In the genomic region with DNA sequence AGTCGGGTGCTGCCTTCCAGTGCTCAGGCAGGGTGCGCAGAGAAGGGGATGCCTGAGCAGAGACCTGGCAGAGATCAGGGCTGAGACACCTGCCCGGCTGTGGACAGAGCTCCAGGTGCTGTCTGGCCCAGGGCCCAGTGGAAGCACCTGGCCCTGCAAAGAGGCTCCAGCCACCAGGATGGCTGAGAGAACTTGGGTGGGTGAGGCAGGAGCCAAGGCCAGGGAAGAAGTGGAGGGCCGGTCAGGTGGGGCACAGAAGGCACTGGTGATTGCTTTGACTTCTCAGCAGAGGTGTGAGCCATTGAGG, we compare ENCODE assay signal across 32 cellular contexts. TPM values are rescaled to one million over a fixed set of nuclear protein-coding genes. Genes with fewer than 3 reads are reported as not detected.
A peak's percentile ranks its signal among the peaks of the same experiment; 100 is the strongest.
DNase-seq lines count a peak whose midpoint lies in the region; ATAC-seq and TF ChIP-seq lines count a peak whose summit lies in the region.
"Had no signal": no experiment of that assay in that cellular context is flagged by ENCODE, and none has a peak within 500 bp of the region (broad histone marks: within the 10 kb centered on the region; RNA-seq: fewer than 3 reads in every experiment).

No MANE protein-coding gene starts in this region.

- DNase-seq in stimulated activated naive CD8-positive, alpha-beta T cell treated with anti-CD3 and anti-CD28 coated beads, Interleukin-15, amount 100 ng/mL, for 72 hours: no peak
- DNase-seq in stimulated activated naive CD8-positive, alpha-beta T cell treated with anti-CD3 and anti-CD28 coated beads, Interleukin-15, Interleukin-2, amounts not matched to agents 100 U/mL and 50 U/mL, for 24 hours: no peak
- DNase-seq in NCI-H2196 (lab: John Stamatoyannopoulos, UW; ENCODE audit: unreplicated experiment) (peak; percentile 14), endothelial cell (ENCODE audit: low spot score) (no peak), ACHN (no peak), G401 (ENCODE audit: low spot score) (no peak)
- DNase-seq: activated gamma-delta T cell treated with Interleukin-2 at 50 U/mL for 16 hours; activated naive CD8-positive, alpha-beta T cell treated with anti-CD3 and anti-CD28 coated beads, Interleukin-2, amount 10 ng/mL, durations not matched to agents 7 days and 5 days; activated T-cell treated with anti-CD3 and anti-CD28 coated beads, Interleukin-2, amount 50 U/mL, for 24 hours; aorta; DMS153; GDM1; KBM-7; NCI-H1092 treated with DMSO at 0.1 percent for 48 hours; NK-92 treated with Interleukin-12 subunit alpha and Interleukin-12 subunit beta, amount 100 ng/mL, for 24 hours; PC-9; right lobe of liver; Right ventricle myocardium superior; spleen; stimulated activated CD4-positive, alpha-beta T cell treated with anti-CD3 and anti-CD28 coated beads, Interleukin-2, amount 100 ng/mL, for 24 hours had no signal

- no peaks in the 10 kb centered on the region for H3K9me3 ChIP-seq in gastroesophageal sphincter
- H3K9me3 ChIP-seq: A549, prostate gland, right lobe of liver, spleen, tibial artery, vagina had no signal

- in situ Hi-C loops in ACHN (cut with HindIII; ENCODE audit: low pct_ligation_motif_present, low pct_unique_long_range_greater_than_20kb, low sequenced_read_pairs): no loop called here
- in situ Hi-C loops in G401 (cut with HindIII; ENCODE audit: low sequenced_read_pairs): no loop called here

- H3K4me1 ChIP-seq in gastroesophageal sphincter: no peaks in the 10 kb centered on the region
- H3K4me1 ChIP-seq: A549, prostate gland, right lobe of liver had no signal

- no peak for TF ChIP-seq EP300 in gastroesophageal sphincter (IDR thresholded peaks at IDR 0.05)

- no peak overlapping the region for H3K4me3 Mint-ChIP-seq in stimulated activated naive CD8-positive, alpha-beta T cell treated with anti-CD3 and anti-CD28 coated beads, Interleukin-15, amount 100 ng/mL, for 72 hours
- peak overlapping the region; percentile 72 for H3K4me3 Mint-ChIP-seq in endothelial cell (ENCODE audit: unreplicated experiment)
- H3K4me3 Mint-ChIP-seq: activated naive CD8-positive, alpha-beta T cell treated with anti-CD3 and anti-CD28 coated beads, Interleukin-2, amount 10 ng/mL, durations not matched to agents 7 days and 5 days; activated T-cell treated with anti-CD3 and anti-CD28 coated beads, Interleukin-2, amount 50 U/mL, for 24 hours; stimulated activated naive CD8-positive, alpha-beta T cell treated with anti-CD3 and anti-CD28 coated beads, Interleukin-15, Interleukin-2, amounts not matched to agents 100 ng/mL and 50 ng/mL, for 24 hours; T-helper 1 cell treated with Interleukin-12 subunit alpha and Interleukin-12 subunit beta and Interleukin-4 antibody, amounts not matched to agents 30 μg/mL and 1 μg/mL, for 36 hours had no signal

- no peak for TF ChIP-seq CTCF in endothelial cell (IDR thresholded peaks at IDR 0.05; ENCODE audit: unreplicated experiment)
- no peak for TF ChIP-seq CTCF in gastroesophageal sphincter (IDR thresholded peaks at IDR 0.05)

- H3K36me3 Mint-ChIP-seq in endothelial cell (ENCODE audit: low read depth, unreplicated experiment): no peaks in the 10 kb centered on the region
- H3K36me3 Mint-ChIP-seq: activated naive CD8-positive, alpha-beta T cell treated with anti-CD3 and anti-CD28 coated beads, Interleukin-2, amount 10 ng/mL, durations not matched to agents 7 days and 5 days had no signal

- no peaks in the 10 kb centered on the region for H3K36me3 ChIP-seq in gastroesophageal sphincter
- H3K36me3 ChIP-seq: prostate gland, right lobe of liver, spleen, tibial artery, vagina had no signal

- peaks cover 6% of the 10 kb centered on the region for H3K27me3 ChIP-seq in gastroesophageal sphincter
- H3K27me3 ChIP-seq: right lobe of liver, tibial artery, vagina had no signal

- peaks cover 32% of the 10 kb centered on the region for H3K4me1 Mint-ChIP-seq in stimulated activated naive CD8-positive, alpha-beta T cell treated with anti-CD3 and anti-CD28 coated beads, Interleukin-15, amount 100 ng/mL, for 72 hours
- peaks cover 10% of the 10 kb centered on the region for H3K4me1 Mint-ChIP-seq in endothelial cell (ENCODE audit: unreplicated experiment)

- WGBS in gastroesophageal sphincter (ENCODE audit: low coverage in 1 of 2), 2 donors: 96% methylated on average over 3 of the region's 4 CpGs; no CpG with 5 or more reads in 1 of the 2 donors

- no peak for TF ChIP-seq POLR2A in gastroesophageal sphincter (IDR thresholded peaks at IDR 0.05)

- H3K27me3 Mint-ChIP-seq in stimulated activated naive CD8-positive, alpha-beta T cell treated with anti-CD3 and anti-CD28 coated beads, Interleukin-15, amount 100 ng/mL, for 72 hours: no peaks in the 10 kb centered on the region
- no peaks in the 10 kb centered on the region for H3K27me3 Mint-ChIP-seq in endothelial cell (ENCODE audit: unreplicated experiment)
- H3K27me3 Mint-ChIP-seq: activated T-cell treated with anti-CD3 and anti-CD28 coated beads, Interleukin-2, amount 50 U/mL, for 24 hours; stimulated activated naive CD8-positive, alpha-beta T cell treated with anti-CD3 and anti-CD28 coated beads, Interleukin-15, Interleukin-2, amounts not matched to agents 100 ng/mL and 50 ng/mL, for 24 hours had no signal

- no peak overlapping the region for H3K27ac ChIP-seq in gastroesophageal sphincter
- H3K27ac ChIP-seq: A549, PC-9, prostate gland, right lobe of liver, spleen, tibial artery, vagina had no signal

- peak; percentile 33 for ATAC-seq in stimulated activated naive CD8-positive, alpha-beta T cell treated with anti-CD3 and anti-CD28 coated beads, Interleukin-15, amount 100 ng/mL, for 72 hours
- no peak for ATAC-seq in stimulated activated naive CD8-positive, alpha-beta T cell treated with anti-CD3 and anti-CD28 coated beads, Interleukin-15, Interleukin-2, amounts not matched to agents 100 U/mL and 50 U/mL, for 24 hours
- no peak for ATAC-seq in GM19023 (IDR thresholded peaks at IDR 0.05; ENCODE audit: unreplicated experiment)
- ATAC-seq in gastroesophageal sphincter: no peak
- ATAC-seq: right lobe of liver, SK-N-SH treated with all-trans-retinoic acid at 6 μM for 48 hours had no signal

- no peak overlapping the region for H3K4me3 ChIP-seq in gastroesophageal sphincter
- H3K4me3 ChIP-seq: A549, PC-9, prostate gland, right lobe of liver, spleen, tibial artery, vagina had no signal

- no peak overlapping the region for H3K27ac Mint-ChIP-seq in stimulated activated naive CD8-positive, alpha-beta T cell treated with anti-CD3 and anti-CD28 coated beads, Interleukin-15, amount 100 ng/mL, for 72 hours
- no peak overlapping the region for H3K27ac Mint-ChIP-seq in endothelial cell (ENCODE audit: unreplicated experiment)
- H3K27ac Mint-ChIP-seq: activated naive CD8-positive, alpha-beta T cell treated with anti-CD3 and anti-CD28 coated beads, Interleukin-2, amount 10 ng/mL, durations not matched to agents 7 days and 5 days; activated T-cell treated with anti-CD3 and anti-CD28 coated beads, Interleukin-2, amount 50 U/mL, for 24 hours; stimulated activated naive CD8-positive, alpha-beta T cell treated with anti-CD3 and anti-CD28 coated beads, Interleukin-15, Interleukin-2, amounts not matched to agents 100 ng/mL and 50 ng/mL, for 24 hours; T-helper 1 cell treated with Interleukin-12 subunit alpha and Interleukin-12 subunit beta and Interleukin-4 antibody, amounts not matched to agents 30 μg/mL and 1 μg/mL, for 36 hours had no signal

- no peaks in the 10 kb centered on the region for H3K9me3 Mint-ChIP-seq in stimulated activated naive CD8-positive, alpha-beta T cell treated with anti-CD3 and anti-CD28 coated beads, Interleukin-15, amount 100 ng/mL, for 72 hours
- no peaks in the 10 kb centered on the region for H3K9me3 Mint-ChIP-seq in endothelial cell (ENCODE audit: unreplicated experiment)
- H3K9me3 Mint-ChIP-seq: activated naive CD8-positive, alpha-beta T cell treated with anti-CD3 and anti-CD28 coated beads, Interleukin-2, amount 10 ng/mL, durations not matched to agents 7 days and 5 days; activated T-cell treated with anti-CD3 and anti-CD28 coated beads, Interleukin-2, amount 50 U/mL, for 24 hours; stimulated activated naive CD8-positive, alpha-beta T cell treated with anti-CD3 and anti-CD28 coated beads, Interleukin-15, Interleukin-2, amounts not matched to agents 100 ng/mL and 50 ng/mL, for 24 hours; T-helper 1 cell treated with Interleukin-12 subunit alpha and Interleukin-12 subunit beta and Interleukin-4 antibody, amounts not matched to agents 30 μg/mL and 1 μg/mL, for 36 hours had no signal

RNA-seq across cellular contexts. Expression of a gene that starts 31.2 kb away (rescaled TPM):
- total RNA-seq in endothelial cell (ENCODE audit: unreplicated experiment) (not detected), gastroesophageal sphincter (under 1 TPM in 1 of 4 donors, not detected in 3; 0.47 TPM)
- total RNA-seq in G401 (2014; rRNA removed; shearing (Covaris generic)): not detected in 2 replicates
- total RNA-seq: H7, MCF 10A, NCI-H460, Right ventricle myocardium superior, vagina had no signal

RNA-seq across cellular contexts. Expression of a gene that starts 41.1 kb away (rescaled TPM):
- total RNA-seq in endothelial cell (ENCODE audit: unreplicated experiment) (31.0 TPM), gastroesophageal sphincter (100 to 1,000 TPM in 1 of 4 donors, 10 to 100 TPM in 3; 58.0 to 107 (median 66.3) TPM)
- total RNA-seq in G401 (2014; rRNA removed; shearing (Covaris generic)): 153 and 158 TPM in 2 replicates

RNA-seq across cellular contexts. Expression of a gene that starts 41.9 kb away (rescaled TPM):
- 213 TPM for total RNA-seq in endothelial cell (ENCODE audit: unreplicated experiment)
- total RNA-seq in G401 (2014; rRNA removed; shearing (Covaris generic)): 167 and 216 TPM in 2 replicates
- total RNA-seq in gastroesophageal sphincter: 100 to 1,000 TPM; 129 to 147 (median 138) TPM

RNA-seq across cellular contexts. Expression of a gene that starts 59.5 kb away (rescaled TPM):
- not detected for total RNA-seq in endothelial cell (ENCODE audit: unreplicated experiment)
- not detected in 2 replicates for total RNA-seq in G401 (2014; rRNA removed; shearing (Covaris generic))
- not detected for total RNA-seq in gastroesophageal sphincter
- total RNA-seq: activated naive CD8-positive, alpha-beta T cell treated with anti-CD3 and anti-CD28 coated beads, Interleukin-2, amount 10 ng/mL, durations not matched to agents 7 days and 5 days; H7; MCF 10A; NCI-H460; PC-9; right lobe of liver; Right ventricle myocardium superior; spleen had no signal
